26 cellular contexts compared by ENCODE assay signal in the genomic region with DNA sequence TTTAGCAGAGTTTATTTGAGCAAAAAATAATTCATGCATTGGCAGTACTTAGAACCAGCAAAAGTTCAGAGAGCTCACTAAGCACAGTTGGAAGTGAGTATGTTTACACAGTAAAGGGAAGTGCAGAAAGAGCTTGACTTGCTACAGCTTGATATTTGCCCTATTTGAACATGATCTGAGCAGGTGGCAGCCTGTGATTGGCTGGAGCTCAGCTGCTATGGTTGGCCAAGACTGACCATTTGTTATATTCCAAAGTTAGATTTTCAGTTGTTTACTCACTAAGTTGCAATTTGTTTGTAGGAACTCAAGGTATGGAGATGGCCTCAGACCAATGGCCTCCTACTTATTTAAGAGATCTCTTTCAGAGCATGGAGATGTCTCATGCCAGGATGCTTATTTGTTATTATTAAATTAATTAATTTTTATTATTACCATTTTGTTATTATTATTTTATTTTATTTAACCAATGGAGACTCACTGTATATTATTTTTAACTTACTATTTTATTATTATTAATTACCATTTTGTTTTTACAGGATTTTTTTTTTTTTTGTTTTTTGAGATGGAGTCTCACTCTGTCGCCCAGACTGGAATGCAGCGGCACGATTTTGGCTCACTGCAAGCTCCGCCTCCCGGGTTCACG.
"Had no signal": no experiment of that assay in that cellular context is flagged by ENCODE, and none has a peak within 500 bp of the region (broad histone marks: within the 10 kb centered on the region; RNA-seq: fewer than 3 reads in every experiment).

No MANE protein-coding gene starts in this region.

- H3K27me3 ChIP-seq: neural progenitor cell, neutrophil, ovary, right atrium auricular region, right lobe of liver, stomach, testis, thyroid gland, transverse colon, upper lobe of left lung, vagina had no signal

- H2AFZ ChIP-seq: neural progenitor cell had no signal

- DNase-seq: islet precursor cell; left ventricle myocardium inferior; mesendoderm; naive B cell; natural killer cell; nephron progenitor cell; occipital lobe; ovary; right lobe of liver; stimulated activated CD4-positive, alpha-beta T cell treated with anti-CD3 and anti-CD28 coated beads, Interleukin-12 subunit alpha, Interleukin-12 subunit beta, amount 100 ng/mL, for 4 hours; stimulated activated CD4-positive, alpha-beta T cell treated with anti-CD3 and anti-CD28 coated beads, Interleukin-15, amount 100 ng/mL, for 24 hours; stimulated activated CD4-positive, alpha-beta T cell treated with anti-CD3 and anti-CD28 coated beads, Interleukin-2, amount 100 ng/mL, for 24 hours; stimulated activated CD4-positive, alpha-beta T cell treated with anti-CD3 and anti-CD28 coated beads, Interleukin-4, amount 100 ng/mL, for 1 hour; stimulated activated naive B cell treated with anti-CD40 and anti-IgM and Interleukin-4, amounts not matched to agents 10 μg/mL and 1 μg/mL and 100 μg/mL, for 72 hours; stimulated activated naive CD8-positive, alpha-beta T cell treated with anti-CD3 and anti-CD28 coated beads, Interleukin-15, Interleukin-2, amounts not matched to agents 100 U/mL and 50 U/mL, for 24 hours; stomach; testis; thyroid gland; transverse colon; upper lobe of left lung had no signal

- H3K27ac ChIP-seq: left ventricle myocardium inferior, neural progenitor cell, neutrophil, ovary, right atrium auricular region, right lobe of liver, skin epidermis, stomach, testis, thyroid gland, transverse colon, upper lobe of left lung, vagina had no signal

- H3K9me3 ChIP-seq: ovary, right atrium auricular region, right lobe of liver, testis, thyroid gland, transverse colon, upper lobe of left lung, vagina had no signal

- H3K4me3 ChIP-seq: left ventricle myocardium inferior, lung, neural progenitor cell, ovary, right atrium auricular region, right lobe of liver, skin epidermis, stomach, testis, thyroid gland, transverse colon, upper lobe of left lung, vagina had no signal

- H3K36me3 ChIP-seq: left ventricle myocardium inferior, neural progenitor cell, neutrophil, ovary, right atrium auricular region, right lobe of liver, stomach, thyroid gland, transverse colon, upper lobe of left lung, vagina had no signal

- H3K4me1 ChIP-seq: left ventricle myocardium inferior, neural progenitor cell, right atrium auricular region, right lobe of liver, testis, thyroid gland, transverse colon, upper lobe of left lung, vagina had no signal

- H3K4me2 ChIP-seq: neural progenitor cell had no signal
